In genomic region chr13:114012141-114012540, GRCh38 we compare ENCODE assay signal across 17 cellular contexts. TPM values are rescaled to one million over a fixed set of nuclear protein-coding genes. Genes with fewer than 3 reads are reported as not detected.
"Had no signal": no experiment of that assay in that cellular context is flagged by ENCODE, and none has a peak within 500 bp of the region (broad histone marks: within the 10 kb centered on the region; RNA-seq: fewer than 3 reads in every experiment).

No MANE protein-coding gene starts in this region.

- H3K9me3 Mint-ChIP-seq: effector memory CD8-positive, alpha-beta T cell; stimulated activated memory B cell treated with anti-CD40 and anti-IgM and Interleukin-4, amounts not matched to agents 10 μg/mL and 1 μg/mL and 100 μg/mL, for 72 hours had no signal

- H3K27me3 Mint-ChIP-seq: effector memory CD8-positive, alpha-beta T cell; naive thymus-derived CD8-positive, alpha-beta T cell; progenitor cell of endocrine pancreas; stimulated activated memory B cell treated with anti-CD40 and anti-IgM and Interleukin-4, amounts not matched to agents 10 μg/mL and 1 μg/mL and 100 μg/mL, for 72 hours had no signal

- H3K27ac Mint-ChIP-seq: effector memory CD8-positive, alpha-beta T cell; progenitor cell of endocrine pancreas; stimulated activated memory B cell treated with anti-CD40 and anti-IgM and Interleukin-4, amounts not matched to agents 10 μg/mL and 1 μg/mL and 100 μg/mL, for 72 hours had no signal

- FAIRE-seq: keratinocyte, pancreas had no signal

- ATAC-seq: effector memory CD8-positive, alpha-beta T cell; gastroesophageal sphincter; pancreas; right lobe of liver; stimulated activated memory B cell treated with anti-CD40 and anti-IgM and Interleukin-4, amounts not matched to agents 10 μg/mL and 1 μg/mL and 100 μg/mL, for 72 hours had no signal

- H3K4me3 Mint-ChIP-seq: effector memory CD8-positive, alpha-beta T cell; immature natural killer cell; stimulated activated memory B cell treated with anti-CD40 and anti-IgM and Interleukin-4, amounts not matched to agents 10 μg/mL and 1 μg/mL and 100 μg/mL, for 72 hours had no signal

- H3K4me1 Mint-ChIP-seq: stimulated activated memory B cell treated with anti-CD40 and anti-IgM and Interleukin-4, amounts not matched to agents 10 μg/mL and 1 μg/mL and 100 μg/mL, for 72 hours had no signal

- DNase-seq: effector memory CD8-positive, alpha-beta T cell; esophagus squamous epithelium; foreskin fibroblast; immature natural killer cell; mammary epithelial cell; right lobe of liver; stimulated activated CD4-positive, alpha-beta T cell treated with anti-CD3 and anti-CD28 coated beads, Interleukin-4, amount 100 ng/mL, for 1 hour; uterus had no signal

- H3K27ac ChIP-seq: esophagus squamous epithelium, gastroesophageal sphincter, pancreas, right lobe of liver, upper lobe of left lung, uterus had no signal

RNA-seq across cellular contexts. Expression of gene C13orf46, which starts 38.3 kb away (rescaled TPM):
- total RNA-seq: epithelial cell of proximal tubule, esophagus squamous epithelium had no signal
- polyA plus RNA-seq: keratinocyte, neural cell had no signal
